26 cellular contexts compared by ENCODE assay signal in the genomic region with DNA sequence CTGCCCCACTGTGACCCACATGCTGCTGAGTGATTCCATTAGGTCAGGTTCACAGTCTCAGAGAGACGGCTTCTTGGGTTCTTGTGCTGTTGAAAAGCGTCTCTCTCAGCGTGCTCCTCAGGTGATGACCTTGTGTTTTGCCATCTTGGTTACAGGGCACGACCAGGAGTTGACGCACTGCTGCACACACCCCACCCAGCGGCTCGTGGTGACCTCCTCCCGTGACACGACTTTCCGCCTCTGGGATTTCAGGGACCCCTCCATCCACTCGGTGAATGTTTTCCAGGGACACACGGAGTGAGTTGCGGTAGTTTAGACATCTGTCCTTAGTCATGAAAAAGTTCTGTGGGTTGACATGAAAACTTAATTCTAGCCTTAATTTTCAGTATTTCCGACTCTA.
"Had no signal": no experiment of that assay in that cellular context is flagged by ENCODE, and none has a peak within 500 bp of the region (broad histone marks: within the 10 kb centered on the region; RNA-seq: fewer than 3 reads in every experiment).

No MANE protein-coding gene starts in this region.

- H3K9me3 Mint-ChIP-seq: activated CD4-positive, alpha-beta memory T cell treated with anti-CD3 and anti-CD28 coated beads for 36 hours; activated CD4-positive, alpha-beta T cell treated with anti-CD3 and anti-CD28 coated beads, Interleukin-2, amount 10 ng/mL, durations not matched to agents 24 days and 14 days; activated naive CD4-positive, alpha-beta T cell treated with anti-CD3 and anti-CD28 coated beads, Interleukin-2, amount 10 ng/mL, durations not matched to agents 7 days and 5 days; activated T-helper 17 cell treated with anti-CD3 and anti-CD28 coated beads, Interleukin-2, amount 50 U/mL, for 72 hours; effector memory CD8-positive, alpha-beta T cell had no signal

- H3K27ac ChIP-seq: adrenal gland, body of pancreas, esophagus muscularis mucosa had no signal

- H3K4me3 Mint-ChIP-seq: activated CD4-positive, alpha-beta memory T cell treated with anti-CD3 and anti-CD28 coated beads for 36 hours; activated CD4-positive, alpha-beta T cell treated with anti-CD3 and anti-CD28 coated beads for 36 hours; activated CD4-positive, alpha-beta T cell treated with anti-CD3 and anti-CD28 coated beads, Interleukin-2, amount 10 ng/mL, durations not matched to agents 24 days and 14 days; activated CD8-positive, alpha-beta memory T cell treated with anti-CD3 and anti-CD28 coated beads, Interleukin-2, amount 10 ng/mL, durations not matched to agents 7 days and 5 days; activated CD8-positive, alpha-beta T cell treated with anti-CD3 and anti-CD28 coated beads, Interleukin-2, amount 10 ng/mL, durations not matched to agents 7 days and 5 days; activated naive CD4-positive, alpha-beta T cell treated with anti-CD3 and anti-CD28 coated beads, Interleukin-2, amount 10 ng/mL, durations not matched to agents 7 days and 5 days; activated T-helper 17 cell treated with anti-CD3 and anti-CD28 coated beads, Interleukin-2, amount 50 U/mL, for 72 hours; effector memory CD8-positive, alpha-beta T cell had no signal

- H3K27me3 ChIP-seq: adrenal gland, body of pancreas, esophagus muscularis mucosa had no signal

- ATAC-seq: activated CD4-positive, alpha-beta T cell treated with anti-CD3 and anti-CD28 coated beads for 36 hours; activated CD8-positive, alpha-beta memory T cell treated with anti-CD3 and anti-CD28 coated beads, Interleukin-2, amount 10 ng/mL, durations not matched to agents 7 days and 5 days; activated CD8-positive, alpha-beta T cell treated with anti-CD3 and anti-CD28 coated beads, Interleukin-2, amount 10 ng/mL, durations not matched to agents 7 days and 5 days; activated T-helper 17 cell treated with anti-CD3 and anti-CD28 coated beads, Interleukin-2, amount 50 U/mL, for 72 hours; body of pancreas; effector memory CD8-positive, alpha-beta T cell had no signal

- H3K9me3 ChIP-seq: adrenal gland, body of pancreas, esophagus muscularis mucosa had no signal

- H3K27ac Mint-ChIP-seq: activated CD4-positive, alpha-beta memory T cell treated with anti-CD3 and anti-CD28 coated beads for 36 hours; activated CD4-positive, alpha-beta T cell treated with anti-CD3 and anti-CD28 coated beads for 36 hours; activated CD4-positive, alpha-beta T cell treated with anti-CD3 and anti-CD28 coated beads, Interleukin-2, amount 10 ng/mL, durations not matched to agents 24 days and 14 days; activated CD8-positive, alpha-beta memory T cell treated with anti-CD3 and anti-CD28 coated beads, Interleukin-2, amount 10 ng/mL, durations not matched to agents 7 days and 5 days; activated CD8-positive, alpha-beta T cell treated with anti-CD3 and anti-CD28 coated beads, Interleukin-2, amount 10 ng/mL, durations not matched to agents 7 days and 5 days; activated naive CD4-positive, alpha-beta T cell treated with anti-CD3 and anti-CD28 coated beads, Interleukin-2, amount 10 ng/mL, durations not matched to agents 7 days and 5 days; activated T-helper 17 cell treated with anti-CD3 and anti-CD28 coated beads, Interleukin-2, amount 50 U/mL, for 72 hours had no signal

- H3K27me3 Mint-ChIP-seq: activated CD4-positive, alpha-beta memory T cell treated with anti-CD3 and anti-CD28 coated beads for 36 hours; activated CD4-positive, alpha-beta T cell treated with anti-CD3 and anti-CD28 coated beads for 36 hours; activated CD4-positive, alpha-beta T cell treated with anti-CD3 and anti-CD28 coated beads, Interleukin-2, amount 10 ng/mL, durations not matched to agents 24 days and 14 days; activated CD8-positive, alpha-beta memory T cell treated with anti-CD3 and anti-CD28 coated beads, Interleukin-2, amount 10 ng/mL, durations not matched to agents 7 days and 5 days; activated naive CD4-positive, alpha-beta T cell treated with anti-CD3 and anti-CD28 coated beads, Interleukin-2, amount 10 ng/mL, durations not matched to agents 7 days and 5 days; activated T-helper 17 cell treated with anti-CD3 and anti-CD28 coated beads, Interleukin-2, amount 50 U/mL, for 72 hours; effector memory CD8-positive, alpha-beta T cell had no signal

- H3K4me3 ChIP-seq: adrenal gland, body of pancreas, esophagus muscularis mucosa had no signal

- H3K4me1 ChIP-seq: adrenal gland, body of pancreas had no signal

- DNase-seq: activated CD4-positive, alpha-beta memory T cell treated with anti-CD3 and anti-CD28 coated beads for 36 hours; activated CD4-positive, alpha-beta T cell treated with anti-CD3 and anti-CD28 coated beads for 36 hours; activated CD4-positive, alpha-beta T cell treated with anti-CD3 and anti-CD28 coated beads, Interleukin-2, amount 10 ng/mL, durations not matched to agents 24 days and 14 days; activated CD4-positive, CD25-positive, alpha-beta regulatory T cell; activated CD4-positive, CD25-positive, alpha-beta regulatory T cell treated with anti-CD3 and anti-CD28 coated beads, Interleukin-2, amount 50 U/mL, for 72 hours; activated CD8-positive, alpha-beta memory T cell treated with anti-CD3 and anti-CD28 coated beads, Interleukin-2, amount 10 ng/mL, durations not matched to agents 7 days and 5 days; activated CD8-positive, alpha-beta memory T cell treated with anti-CD3 and anti-CD28 coated beads, Interleukin-2, amount 50 U/mL, for 4 hours; activated CD8-positive, alpha-beta T cell treated with anti-CD3 and anti-CD28 coated beads, Interleukin-2, amount 10 ng/mL, durations not matched to agents 7 days and 5 days; activated gamma-delta T cell; activated naive CD4-positive, alpha-beta T cell; activated naive CD4-positive, alpha-beta T cell treated with anti-CD3 and anti-CD28 coated beads, Interleukin-2, amount 10 ng/mL, durations not matched to agents 7 days and 5 days; activated T-cell treated with anti-CD3 and anti-CD28 coated beads, Interleukin-2, amount 50 U/mL, for 1 hour; adrenal gland; amygdala; aorta; body of pancreas; caudate nucleus; cortex of kidney; dermis blood vessel endothelial cell; effector CD4-positive, alpha-beta T cell; effector memory CD8-positive, alpha-beta T cell; erythroblast; T-helper 1 cell; T-helper 2 cell had no signal
